Comparison of ENCODE assay signal across 1 cellular context in the genomic region with DNA sequence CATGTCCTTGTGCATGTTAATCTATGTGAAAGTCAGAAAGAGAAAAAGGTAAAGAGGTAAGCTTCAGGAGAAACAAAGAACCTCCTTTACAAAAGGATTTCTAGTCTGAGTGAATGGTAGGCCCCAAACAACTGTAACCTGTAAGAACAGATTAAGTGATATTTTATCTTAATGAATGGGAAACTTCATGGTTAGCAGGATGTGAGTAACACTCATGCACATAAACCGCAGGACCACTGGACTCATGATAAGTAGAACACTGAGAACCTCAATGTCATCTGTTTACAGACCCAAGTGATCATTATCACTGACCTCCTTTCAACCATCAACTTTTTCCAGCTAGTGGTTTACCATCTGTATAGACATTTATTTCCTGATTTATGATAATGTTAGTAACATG.
TF ChIP-seq lines count a peak whose summit lies in the region.

No MANE protein-coding gene starts in this region.

TF ChIP-seq in IMR-90, 13 proteins besides CTCF, POLR2A, EP300 and RAD21:
- TF ChIP-seq, protein P1, sequence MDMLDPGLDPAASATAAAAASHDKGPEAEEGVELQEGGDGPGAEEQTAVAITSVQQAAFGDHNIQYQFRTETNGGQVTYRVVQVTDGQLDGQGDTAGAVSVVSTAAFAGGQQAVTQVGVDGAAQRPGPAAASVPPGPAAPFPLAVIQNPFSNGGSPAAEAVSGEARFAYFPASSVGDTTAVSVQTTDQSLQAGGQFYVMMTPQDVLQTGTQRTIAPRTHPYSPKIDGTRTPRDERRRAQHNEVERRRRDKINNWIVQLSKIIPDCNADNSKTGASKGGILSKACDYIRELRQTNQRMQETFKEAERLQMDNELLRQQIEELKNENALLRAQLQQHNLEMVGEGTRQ (IDR thresholded peaks at IDR 0.05; ENCODE audit: low read depth, low read length) = no peak
- peak; percentile 43; the same call in 1 of the 2 replicates for TF ChIP-seq BHLHE40 (IDR thresholded peaks at IDR 0.05; ENCODE audit: low read depth, low read length)
